In genomic region chr17:77142689-77143088, GRCh38 we compare ENCODE assay signal across 9 cellular contexts. TPM values are rescaled to one million over a fixed set of nuclear protein-coding genes. Genes with fewer than 3 reads are reported as not detected.
A peak's percentile ranks its signal among the peaks of the same experiment; 100 is the strongest.
DNase-seq lines count a peak whose midpoint lies in the region; ATAC-seq and TF ChIP-seq lines count a peak whose summit lies in the region.
"Had no signal": no experiment of that assay in that cellular context is flagged by ENCODE, and none has a peak within 500 bp of the region (broad histone marks: within the 10 kb centered on the region; RNA-seq: fewer than 3 reads in every experiment).

No MANE protein-coding gene starts in this region.

- no peak overlapping the region for H3K14ac ChIP-seq in neuronal stem cell (ENCODE audit: low read length)

- no peak overlapping the region for H3K4me2 ChIP-seq in neuronal stem cell (ENCODE audit: insufficient read depth, low read length, poor library complexity, severe bottlenecking)

- peaks cover 67% of the 10 kb centered on the region for H3K36me3 Mint-ChIP-seq in activated naive CD4-positive, alpha-beta T cell treated with anti-CD3 and anti-CD28 coated beads, Interleukin-2, amount 10 ng/mL, durations not matched to agents 7 days and 5 days
- peaks cover 19% of the 10 kb centered on the region for H3K36me3 Mint-ChIP-seq in activated naive CD4-positive, alpha-beta T cell treated with anti-CD3 and anti-CD28 coated beads for 36 hours (ENCODE audit: low read depth)
- H3K36me3 Mint-ChIP-seq in activated naive CD8-positive, alpha-beta T cell treated with anti-CD3 and anti-CD28 coated beads, Interleukin-2, amount 50 U/mL, for 24 hours (ENCODE audit: low read depth), result peaks cover 49% of the 10 kb centered on the region
- H3K36me3 Mint-ChIP-seq in mesothelial cell of epicardium, result peaks cover 17% of the 10 kb centered on the region

- no peak for DNase-seq in activated naive CD4-positive, alpha-beta T cell treated with anti-CD3 and anti-CD28 coated beads, Interleukin-2, amount 10 ng/mL, durations not matched to agents 7 days and 5 days
- no peak for DNase-seq in activated naive CD4-positive, alpha-beta T cell treated with anti-CD3 and anti-CD28 coated beads for 36 hours
- no peak for DNase-seq in activated naive CD8-positive, alpha-beta T cell treated with anti-CD3 and anti-CD28 coated beads, Interleukin-2, amount 50 U/mL, for 24 hours
- DNase-seq in mesothelial cell of epicardium (ENCODE audit: low spot score in 2 of 2, unreplicated experiment in 2 of 2) (no peak), upper lobe of left lung (no peak), neuronal stem cell (ENCODE audit: low spot score) (no peak), NCI-H2227 (lab: John Stamatoyannopoulos, UW; ENCODE audit: unreplicated experiment) (no peak)

- TF ChIP-seq POLR2A in upper lobe of left lung (IDR thresholded peaks at IDR 0.05), result no peak

- H3K79me1 ChIP-seq in neuronal stem cell (ENCODE audit: low read depth, low read length), result peaks cover 3% of the 10 kb centered on the region

- no peak overlapping the region for H3K18ac ChIP-seq in neuronal stem cell (ENCODE audit: low read length)

- CTCF ChIA-PET in activated naive CD4-positive, alpha-beta T cell treated with anti-CD3 and anti-CD28 coated beads, Interleukin-2, amount 10 ng/mL, durations not matched to agents 7 days and 5 days (lab: Charles Lee), result interaction anchor here (1.0 kb wide), 1 partner anchor 105 kb away, joined by 4 read pairs; no protein-coding TSS in a partner anchor
- CTCF ChIA-PET in activated naive CD4-positive, alpha-beta T cell treated with anti-CD3 and anti-CD28 coated beads for 36 hours (lab: Charles Lee), result interaction anchor here (0.6 to 1.1 kb wide), 2 partner anchors 56 to 120 kb away, joined by 3 to 4 read pairs; no protein-coding TSS in a partner anchor

- H3K27me3 Mint-ChIP-seq in activated naive CD4-positive, alpha-beta T cell treated with anti-CD3 and anti-CD28 coated beads, Interleukin-2, amount 10 ng/mL, durations not matched to agents 7 days and 5 days, result no peaks in the 10 kb centered on the region
- H3K27me3 Mint-ChIP-seq in activated naive CD4-positive, alpha-beta T cell treated with anti-CD3 and anti-CD28 coated beads for 36 hours (ENCODE audit: low read depth), result no peaks in the 10 kb centered on the region
- no peaks in the 10 kb centered on the region for H3K27me3 Mint-ChIP-seq in activated naive CD8-positive, alpha-beta T cell treated with anti-CD3 and anti-CD28 coated beads, Interleukin-2, amount 50 U/mL, for 24 hours
- H3K27me3 Mint-ChIP-seq in mesothelial cell of epicardium (ENCODE audit: low read depth), result no peaks in the 10 kb centered on the region

- H3K36me3 ChIP-seq in upper lobe of left lung (peaks cover 0 to 44% (median 8%) of the 10 kb centered on the region in 4 donors), neuronal stem cell (replicated peaks in 1 of 2; ENCODE audit: control insufficient read depth in 2 of 2, insufficient read depth in 2 of 2, low read length in 2 of 2) (peaks cover 14 to 52% of the 10 kb centered on the region in 2 donors)

- no peak overlapping the region for H2BK12ac ChIP-seq in neuronal stem cell (ENCODE audit: low read length)

- H3K9me3 ChIP-seq in upper lobe of left lung (no peaks in the 10 kb centered on the region), neuronal stem cell (replicated peaks in 1 of 2; ENCODE audit: control insufficient read depth in 2 of 2, insufficient read depth in 1 of 2, low read depth in 1 of 2, low read length in 2 of 2) (peaks cover 0 to 10% of the 10 kb centered on the region in 2 donors)

- no peak overlapping the region for H2AK5ac ChIP-seq in neuronal stem cell (ENCODE audit: low read depth, low read length)

- H3K4me3 ChIP-seq in upper lobe of left lung (peak overlapping the region in 3 of 4 donors; percentile 76 to 98 (median 84)), neuronal stem cell (ENCODE audit: low read length in 2 of 2) (no peak overlapping the region)

- intact Hi-C loops in activated naive CD4-positive, alpha-beta T cell treated with anti-CD3 and anti-CD28 coated beads for 36 hours (cut with micrococcal nuclease), result loop anchor here (10.0 kb wide), 1 partner anchor 302 kb away; no protein-coding TSS in a partner anchor

- H3K9me3 Mint-ChIP-seq in activated naive CD4-positive, alpha-beta T cell treated with anti-CD3 and anti-CD28 coated beads, Interleukin-2, amount 10 ng/mL, durations not matched to agents 7 days and 5 days, result peaks cover 10% of the 10 kb centered on the region
- H3K9me3 Mint-ChIP-seq in activated naive CD4-positive, alpha-beta T cell treated with anti-CD3 and anti-CD28 coated beads for 36 hours, result peaks cover 7% of the 10 kb centered on the region
- peaks cover 6% of the 10 kb centered on the region for H3K9me3 Mint-ChIP-seq in activated naive CD8-positive, alpha-beta T cell treated with anti-CD3 and anti-CD28 coated beads, Interleukin-2, amount 50 U/mL, for 24 hours
- peaks cover 5% of the 10 kb centered on the region for H3K9me3 Mint-ChIP-seq in mesothelial cell of epicardium

- no peak overlapping the region for H3K23ac ChIP-seq in neuronal stem cell (ENCODE audit: low read depth, low read length, poor library complexity)

- H3K4ac ChIP-seq in neuronal stem cell (ENCODE audit: low read length), result no peak overlapping the region

- peaks cover 0 to 2% (median 0%) of the 10 kb centered on the region in 4 donors for H3K27me3 ChIP-seq in upper lobe of left lung
- no peaks in the 10 kb centered on the region for H3K27me3 ChIP-seq in neuronal stem cell (ENCODE audit: control insufficient read depth in 3 of 3, insufficient read depth in 3 of 3, low read depth in 1 of 3, low read length in 3 of 3)

- no peak for ATAC-seq in activated naive CD8-positive, alpha-beta T cell treated with anti-CD3 and anti-CD28 coated beads, Interleukin-2, amount 50 U/mL, for 24 hours
- no peak for ATAC-seq in upper lobe of left lung (ENCODE audit: low FRiP score in 2 of 2)
- no peak for ATAC-seq in GM18511 (IDR thresholded peaks at IDR 0.05; ENCODE audit: unreplicated experiment)
- ATAC-seq: activated naive CD4-positive, alpha-beta T cell treated with anti-CD3 and anti-CD28 coated beads, Interleukin-2, amount 50 U/mL, for 72 hours had no signal

- H2BK120ac ChIP-seq in neuronal stem cell (ENCODE audit: low read depth, low read length), result no peak overlapping the region

- peak overlapping the region; percentile 60 for H3K27ac Mint-ChIP-seq in activated naive CD4-positive, alpha-beta T cell treated with anti-CD3 and anti-CD28 coated beads, Interleukin-2, amount 10 ng/mL, durations not matched to agents 7 days and 5 days
- no peak overlapping the region for H3K27ac Mint-ChIP-seq in activated naive CD4-positive, alpha-beta T cell treated with anti-CD3 and anti-CD28 coated beads for 36 hours
- no peak overlapping the region for H3K27ac Mint-ChIP-seq in activated naive CD8-positive, alpha-beta T cell treated with anti-CD3 and anti-CD28 coated beads, Interleukin-2, amount 50 U/mL, for 24 hours
- no peak overlapping the region for H3K27ac Mint-ChIP-seq in mesothelial cell of epicardium

- no peak overlapping the region for H4K91ac ChIP-seq in neuronal stem cell (ENCODE audit: low read depth, low read length, poor library complexity)

- peaks cover 77% of the 10 kb centered on the region for H3K4me1 Mint-ChIP-seq in activated naive CD4-positive, alpha-beta T cell treated with anti-CD3 and anti-CD28 coated beads, Interleukin-2, amount 10 ng/mL, durations not matched to agents 7 days and 5 days
- peaks cover 51% of the 10 kb centered on the region for H3K4me1 Mint-ChIP-seq in activated naive CD4-positive, alpha-beta T cell treated with anti-CD3 and anti-CD28 coated beads for 36 hours (ENCODE audit: low read depth)
- peaks cover 76% of the 10 kb centered on the region for H3K4me1 Mint-ChIP-seq in activated naive CD8-positive, alpha-beta T cell treated with anti-CD3 and anti-CD28 coated beads, Interleukin-2, amount 50 U/mL, for 24 hours
- peaks cover 34% of the 10 kb centered on the region for H3K4me1 Mint-ChIP-seq in mesothelial cell of epicardium

- no peak overlapping the region for H2BK5ac ChIP-seq in neuronal stem cell (ENCODE audit: low read length)

- H2AFZ ChIP-seq in neuronal stem cell (ENCODE audit: low read length), result no peak overlapping the region

- no peak overlapping the region for H4K8ac ChIP-seq in neuronal stem cell (ENCODE audit: low read depth, low read length)

- TF ChIP-seq CTCF in mesothelial cell of epicardium (IDR thresholded peaks at IDR 0.05; ENCODE audit: unreplicated experiment) (no peak), upper lobe of left lung (IDR thresholded peaks at IDR 0.05) (no peak)

- no peak for TF ChIP-seq EP300 in upper lobe of left lung (IDR thresholded peaks at IDR 0.05)

- peak overlapping the region; percentile 96 to 99 (median 98) for H3K27ac ChIP-seq in upper lobe of left lung
- no peak overlapping the region for H3K27ac ChIP-seq in neuronal stem cell (replicated peaks; ENCODE audit: low read length)

- H3K9ac ChIP-seq in neuronal stem cell (ENCODE audit: low read depth, low read length, poor library complexity), result no peak overlapping the region

- H3K4me1 ChIP-seq in upper lobe of left lung (peaks cover 35 to 58% (median 52%) of the 10 kb centered on the region in 4 donors), neuronal stem cell (ENCODE audit: control insufficient read depth in 2 of 2, insufficient read depth in 1 of 2, low read depth in 1 of 2, low read length in 2 of 2) (peaks cover 14 to 30% of the 10 kb centered on the region in 2 donors)

- H2BK15ac ChIP-seq in neuronal stem cell (ENCODE audit: low read length), result no peak overlapping the region

- WGBS in upper lobe of left lung, 2 donors, result 48 to 58% methylated on average over 8 of the region's 8 CpGs
- WGBS in neuronal stem cell (ENCODE audit: extremely low coverage in 2 of 2, insufficient read length in 2 of 2, insufficient replicate concordance in 1 of 2), 2 donors, result no CpG with 5 or more reads among the region's 8 CpGs

- H3K4me3 Mint-ChIP-seq in activated naive CD4-positive, alpha-beta T cell treated with anti-CD3 and anti-CD28 coated beads, Interleukin-2, amount 10 ng/mL, durations not matched to agents 7 days and 5 days, result peak overlapping the region; percentile 90
- H3K4me3 Mint-ChIP-seq in activated naive CD4-positive, alpha-beta T cell treated with anti-CD3 and anti-CD28 coated beads for 36 hours, result no peak overlapping the region
- peak overlapping the region; percentile 85 for H3K4me3 Mint-ChIP-seq in activated naive CD8-positive, alpha-beta T cell treated with anti-CD3 and anti-CD28 coated beads, Interleukin-2, amount 50 U/mL, for 24 hours
- peak overlapping the region; percentile 33 for H3K4me3 Mint-ChIP-seq in mesothelial cell of epicardium

RNA-seq across cellular contexts. Expression of gene SEC14L1, which starts 1.9 kb away (rescaled TPM):
- 10 to 100 TPM; 39.6 to 42.5 TPM for total RNA-seq in activated naive CD4-positive, alpha-beta T cell treated with anti-CD3 and anti-CD28 coated beads for 36 hours
- total RNA-seq in mesothelial cell of epicardium, result 42.6 to 47.6 TPM (median 47.0 TPM) in 3 replicates
- total RNA-seq in upper lobe of left lung, result 100 to 1,000 TPM; 100 to 291 (median 145) TPM
- polyA plus RNA-seq in neuronal stem cell (2013, experiment 1 of 2), result 103 TPM
- polyA plus RNA-seq in neuronal stem cell (2013, experiment 2 of 2), result 106 TPM

Comparison
In these comparisons a context has a peak if more than half of its experiments do, and no peak if none do; other contexts are left out.
1. H3K4me3 ChIP-seq: peak in upper lobe of left lung (3 of 4); none in neuronal stem cell (0 of 2).